In the genomic region with DNA sequence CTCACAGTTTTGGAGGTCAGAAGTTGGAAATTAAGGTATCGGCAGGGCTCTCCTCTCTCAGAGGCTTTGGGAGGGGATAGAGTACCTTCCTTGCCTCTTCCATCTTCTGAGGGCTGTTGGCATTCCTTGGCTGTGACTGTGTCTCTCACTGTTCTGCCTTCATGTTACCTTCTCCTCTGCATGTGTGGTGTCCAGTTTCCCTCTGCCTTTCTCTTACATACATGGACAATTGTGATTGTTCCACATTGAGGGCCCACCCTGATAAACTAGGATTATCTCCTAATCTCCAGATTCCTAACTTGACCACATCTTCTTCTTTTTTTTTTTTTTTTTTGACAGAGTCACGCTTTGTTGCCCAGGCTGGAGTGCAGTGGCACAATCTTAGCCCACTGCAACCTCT, we compare ENCODE assay signal across 29 cellular contexts.
"Had no signal": no experiment of that assay in that cellular context is flagged by ENCODE, and none has a peak within 500 bp of the region (broad histone marks: within the 10 kb centered on the region; RNA-seq: fewer than 3 reads in every experiment).

No MANE protein-coding gene starts in this region.

- H3K4me3 ChIP-seq: coronary artery, dorsolateral prefrontal cortex, esophagus muscularis mucosa, esophagus squamous epithelium, gastrocnemius medialis, gastroesophageal sphincter, heart left ventricle, heart right ventricle, hepatocyte had no signal

- H3K4me2 ChIP-seq: hepatocyte had no signal

- H3K4me1 ChIP-seq: esophagus muscularis mucosa, esophagus squamous epithelium, foreskin keratinocyte, gastrocnemius medialis, gastroesophageal sphincter, heart left ventricle, heart right ventricle had no signal

- H2AFZ ChIP-seq: hepatocyte had no signal

- H3K36me3 ChIP-seq: esophagus muscularis mucosa, esophagus squamous epithelium, gastrocnemius medialis, gastroesophageal sphincter, heart left ventricle, heart right ventricle had no signal

- DNase-seq: cortex of kidney; dermis blood vessel endothelial cell; dorsolateral prefrontal cortex; effector CD4-positive, alpha-beta T cell; effector CD8-positive, alpha-beta T cell; effector memory CD4-positive, alpha-beta T cell; effector memory CD8-positive, alpha-beta T cell; endodermal cell; erythroblast; esophagus squamous epithelium; foreskin fibroblast; foreskin keratinocyte; foreskin melanocyte; gastrocnemius medialis; glutamatergic neuron; head of caudate nucleus; heart left ventricle; heart right ventricle; hippocampal formation had no signal

- H3K79me2 ChIP-seq: hepatocyte had no signal

- H3K9me3 Mint-ChIP-seq: endodermal cell had no signal

- H3K9me3 ChIP-seq: esophagus muscularis mucosa, esophagus squamous epithelium, gastrocnemius medialis, gastroesophageal sphincter, heart right ventricle had no signal

- H3K4me3 Mint-ChIP-seq: dendritic cell treated with granulocyte-macrophage colony-stimulating factor and Interleukin-4, amounts not matched to agents 40 ng/mL and 50 ng/mL, for 4 days; effector memory CD8-positive, alpha-beta T cell; endodermal cell had no signal

- H3K27me3 ChIP-seq: esophagus muscularis mucosa, gastrocnemius medialis had no signal

- ATAC-seq: effector memory CD8-positive, alpha-beta T cell; esophagus mucosa; foreskin keratinocyte; gastrocnemius medialis; gastroesophageal sphincter; heart left ventricle; heart right ventricle had no signal

- H3K27ac ChIP-seq: coronary artery, dorsolateral prefrontal cortex, epithelial cell of prostate, esophagus muscularis mucosa, esophagus squamous epithelium, foreskin keratinocyte, gastrocnemius medialis, gastroesophageal sphincter, heart left ventricle, heart right ventricle, hepatocyte had no signal

- FAIRE-seq: endometrium, endothelial cell of umbilical vein, frontal cortex had no signal

- H3K27ac Mint-ChIP-seq: dendritic cell treated with granulocyte-macrophage colony-stimulating factor and Interleukin-4, amounts not matched to agents 40 ng/mL and 50 ng/mL, for 4 days; effector memory CD8-positive, alpha-beta T cell; endodermal cell had no signal
